In genomic region chr9:35920004-35920658, GRCh38 we compare ENCODE assay signal across 1 cellular context.
TF ChIP-seq lines count a peak whose summit lies in the region.

No MANE protein-coding gene starts in this region.

TF ChIP-seq in HEK293T, 16 proteins besides CTCF, POLR2A, EP300 and RAD21 (continued from another document):
- TF ChIP-seq CTBP1 (IDR thresholded peaks at IDR 0.05; ENCODE audit: borderline replicate concordance) (no peak), LEF1 (IDR thresholded peaks at IDR 0.05; ENCODE audit: borderline replicate concordance) (no peak), L3MBTL2 (conservative IDR thresholded peaks at IDR 0.05) (no peak), FOXM1 (IDR thresholded peaks at IDR 0.05; ENCODE audit: borderline replicate concordance) (no peak), FOXA1 (IDR thresholded peaks at IDR 0.05) (no peak), FOXK2 (IDR thresholded peaks at IDR 0.05) (no peak), ARNT (IDR thresholded peaks at IDR 0.05) (no peak), SP1 (IDR thresholded peaks at IDR 0.05) (no peak), NFRKB (IDR thresholded peaks at IDR 0.05) (no peak), TARDBP (IDR thresholded peaks at IDR 0.05) (no peak), PKNOX1 (IDR thresholded peaks at IDR 0.05) (no peak)
